ENCODE assay signal across 21 cellular contexts in genomic region chr1:38094711-38095336, GRCh38. TPM values are rescaled to one million over a fixed set of nuclear protein-coding genes. Genes with fewer than 3 reads are reported as not detected.
DNase-seq lines count a peak whose midpoint lies in the region; ATAC-seq and TF ChIP-seq lines count a peak whose summit lies in the region.
"Had no signal": no experiment of that assay in that cellular context is flagged by ENCODE, and none has a peak within 500 bp of the region (broad histone marks: within the 10 kb centered on the region; RNA-seq: fewer than 3 reads in every experiment).

No MANE protein-coding gene starts in this region.

- H3K9ac ChIP-seq in SK-N-MC (ENCODE audit: insufficient read length) (no peak overlapping the region), neural cell (ENCODE audit: low read length) (peak overlapping the region; percentile 13)
- H3K9ac ChIP-seq: KMS-11 had no signal

- no peak for TF ChIP-seq CTCF in neural cell (IDR thresholded peaks at IDR 0.05; ENCODE audit: poor library complexity, severe bottlenecking)

- peak overlapping the region; percentile 79 for H3K27ac ChIP-seq in SK-N-MC
- H3K27ac ChIP-seq in neural cell (ENCODE audit: low read length): peak overlapping the region; percentile 29
- H3K27ac ChIP-seq: 22Rv1, C4-2B, KMS-11, SJCRH30 had no signal

- no peak for ATAC-seq in HG03432 (IDR thresholded peaks at IDR 0.05; ENCODE audit: unreplicated experiment)

- DNase-seq in NCI-H1092 treated with DMSO at 0.1 percent for 48 hours (lab: John Stamatoyannopoulos, UW) (peak; percentile 17), NCI-H1092 (lab: John Stamatoyannopoulos, UW) (no peak), NCI-H2081 (lab: John Stamatoyannopoulos, UW) (peak; percentile 72 to 86), SK-N-MC (ENCODE audit: low read depth, low spot score) (peak; percentile 26), NCI-H345 treated with DMSO at 0.1 percent for 48 hours (lab: John Stamatoyannopoulos, UW; ENCODE audit: unreplicated experiment) (no peak), DMS53 treated with DMSO at 0.1 percent for 48 hours (lab: John Stamatoyannopoulos, UW; ENCODE audit: unreplicated experiment) (no peak)
- DNase-seq: Calu3; CD8-positive, alpha-beta memory T cell; GDM1; IMR-90; NCI-H1105 treated with DMSO at 0.1 percent for 48 hours; NCI-H187 treated with DMSO at 0.1 percent for 48 hours; NCI-H2171; NCI-H345; NCI-H524 treated with DMSO at 0.1 percent for 48 hours; SJCRH30 had no signal

- peaks cover 4% of the 10 kb centered on the region for H3F3A ChIP-seq in neural cell (ENCODE audit: insufficient read depth, low read length, poor library complexity, severe bottlenecking)

- H3K9me2 ChIP-seq in neural cell (ENCODE audit: insufficient read depth, low read length): no peaks in the 10 kb centered on the region

- no peaks in the 10 kb centered on the region for H3K9me3 ChIP-seq in SK-N-MC (ENCODE audit: low read depth, low read length)
- H3K9me3 ChIP-seq in neural cell (ENCODE audit: low read length): no peaks in the 10 kb centered on the region
- H3K9me3 ChIP-seq: SJCRH30 had no signal

- TF ChIP-seq EP300 in neural cell (conservative IDR thresholded peaks at IDR 0.05; ENCODE audit: poor library complexity, severe bottlenecking): no peak

- no peak for TF ChIP-seq RAD21 in neural cell (conservative IDR thresholded peaks at IDR 0.05)

- H3K36me3 ChIP-seq in SK-N-MC (ENCODE audit: insufficient read depth, low read length): no peaks in the 10 kb centered on the region
- no peaks in the 10 kb centered on the region for H3K36me3 ChIP-seq in neural cell (ENCODE audit: insufficient read depth, low read length)
- H3K36me3 ChIP-seq: SJCRH30 had no signal

- no peaks in the 10 kb centered on the region for H3K27me3 ChIP-seq in neural cell (ENCODE audit: insufficient read depth, low read depth, low read length)
- H3K27me3 ChIP-seq: SJCRH30 had no signal

- H3K79me2 ChIP-seq in neural cell (replicated peaks; ENCODE audit: insufficient read depth, low read length): no peaks in the 10 kb centered on the region

- no peaks in the 10 kb centered on the region for H4K20me1 ChIP-seq in neural cell (ENCODE audit: insufficient read depth)

- no peak overlapping the region for H2AFZ ChIP-seq in neural cell (ENCODE audit: low read depth, low read length)

- H3K4me3 ChIP-seq in SK-N-MC (peak overlapping the region; percentile 66), neural cell (ENCODE audit: low read length) (no peak overlapping the region)
- H3K4me3 ChIP-seq: SJCRH30 had no signal

- H3K4me2 ChIP-seq in neural cell (ENCODE audit: low read length): no peak overlapping the region
- H3K4me2 ChIP-seq: KMS-11 had no signal

TF ChIP-seq in neural cell, 6 proteins besides CTCF, POLR2A, EP300 and RAD21:
- TF ChIP-seq, protein P1, sequence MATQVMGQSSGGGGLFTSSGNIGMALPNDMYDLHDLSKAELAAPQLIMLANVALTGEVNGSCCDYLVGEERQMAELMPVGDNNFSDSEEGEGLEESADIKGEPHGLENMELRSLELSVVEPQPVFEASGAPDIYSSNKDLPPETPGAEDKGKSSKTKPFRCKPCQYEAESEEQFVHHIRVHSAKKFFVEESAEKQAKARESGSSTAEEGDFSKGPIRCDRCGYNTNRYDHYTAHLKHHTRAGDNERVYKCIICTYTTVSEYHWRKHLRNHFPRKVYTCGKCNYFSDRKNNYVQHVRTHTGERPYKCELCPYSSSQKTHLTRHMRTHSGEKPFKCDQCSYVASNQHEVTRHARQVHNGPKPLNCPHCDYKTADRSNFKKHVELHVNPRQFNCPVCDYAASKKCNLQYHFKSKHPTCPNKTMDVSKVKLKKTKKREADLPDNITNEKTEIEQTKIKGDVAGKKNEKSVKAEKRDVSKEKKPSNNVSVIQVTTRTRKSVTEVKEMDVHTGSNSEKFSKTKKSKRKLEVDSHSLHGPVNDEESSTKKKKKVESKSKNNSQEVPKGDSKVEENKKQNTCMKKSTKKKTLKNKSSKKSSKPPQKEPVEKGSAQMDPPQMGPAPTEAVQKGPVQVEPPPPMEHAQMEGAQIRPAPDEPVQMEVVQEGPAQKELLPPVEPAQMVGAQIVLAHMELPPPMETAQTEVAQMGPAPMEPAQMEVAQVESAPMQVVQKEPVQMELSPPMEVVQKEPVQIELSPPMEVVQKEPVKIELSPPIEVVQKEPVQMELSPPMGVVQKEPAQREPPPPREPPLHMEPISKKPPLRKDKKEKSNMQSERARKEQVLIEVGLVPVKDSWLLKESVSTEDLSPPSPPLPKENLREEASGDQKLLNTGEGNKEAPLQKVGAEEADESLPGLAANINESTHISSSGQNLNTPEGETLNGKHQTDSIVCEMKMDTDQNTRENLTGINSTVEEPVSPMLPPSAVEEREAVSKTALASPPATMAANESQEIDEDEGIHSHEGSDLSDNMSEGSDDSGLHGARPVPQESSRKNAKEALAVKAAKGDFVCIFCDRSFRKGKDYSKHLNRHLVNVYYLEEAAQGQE (IDR thresholded peaks at IDR 0.05; ENCODE audit: borderline replicate concordance): no peak
- no peak for TF ChIP-seq TAF1 (IDR thresholded peaks at IDR 0.05; ENCODE audit: low read depth)
- no peak for TF ChIP-seq SMC3 (conservative IDR thresholded peaks at IDR 0.05; ENCODE audit: poor library complexity)
- TF ChIP-seq POLR2AphosphoS5 (IDR thresholded peaks at IDR 0.05): no peak
- TF ChIP-seq MXI1 (conservative IDR thresholded peaks at IDR 0.05; ENCODE audit: poor library complexity, severe bottlenecking): no peak
- TF ChIP-seq EZH2 (IDR thresholded peaks at IDR 0.05; ENCODE audit: borderline replicate concordance, insufficient read depth, low read length, poor library complexity, severe bottlenecking): no peak

RNA-seq across cellular contexts. Expression of gene POU3F1, which starts 48.2 kb away (rescaled TPM):
- polyA plus RNA-seq in neural cell: 2.6 and 3.1 TPM in 2 replicates
- polyA minus RNA-seq in neural cell: 4.9 and 6.6 TPM in 2 replicates
- polyA plus RNA-seq: IMR-90 had no signal

Comparison
In these comparisons a context has a peak if more than half of its experiments do, and no peak if none do; other contexts are left out.
1. DNase-seq: peak in NCI-H1092 treated with DMSO at 0.1 percent for 48 hours (single experiment), NCI-H2081 (2 of 2) and SK-N-MC (single experiment); none in NCI-H1092 (single experiment), NCI-H345 treated with DMSO at 0.1 percent for 48 hours (single experiment) and DMS53 treated with DMSO at 0.1 percent for 48 hours (single experiment).